Comparison of ENCODE assay signal across 33 cellular contexts in the genomic region with DNA sequence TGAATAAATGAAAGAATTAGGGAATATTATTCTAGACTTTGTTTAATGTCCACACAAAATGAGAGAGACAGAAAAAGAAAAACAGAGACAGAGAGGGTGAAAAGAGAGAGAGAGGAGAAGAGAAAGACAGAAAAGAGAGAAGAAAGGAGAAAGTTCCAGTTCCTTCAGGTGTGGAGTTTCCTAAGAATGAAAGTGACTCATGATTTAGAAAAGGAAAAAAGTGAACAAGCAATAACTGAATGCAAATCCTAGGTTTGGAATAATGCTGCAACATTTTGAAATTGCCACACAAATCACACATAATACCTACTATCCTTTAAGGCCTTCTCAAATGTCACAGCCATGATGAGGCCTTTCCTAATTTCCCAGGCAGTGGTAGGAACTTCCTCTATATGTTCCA. TPM values are rescaled to one million over a fixed set of nuclear protein-coding genes. Genes with fewer than 3 reads are reported as not detected.
"Had no signal": no experiment of that assay in that cellular context is flagged by ENCODE, and none has a peak within 500 bp of the region (broad histone marks: within the 10 kb centered on the region; RNA-seq: fewer than 3 reads in every experiment).

No MANE protein-coding gene starts in this region.

- ATAC-seq: activated CD8-positive, alpha-beta T cell treated with anti-CD3 and anti-CD28 coated beads, Interleukin-2, amount 10 ng/mL, durations not matched to agents 7 days and 5 days; body of pancreas; Panc1; WTC11 had no signal

- H3K4me2 ChIP-seq: KMS-11, SK-N-SH had no signal

- H3K4me3 ChIP-seq: adrenal gland, body of pancreas, MG63, SJCRH30 had no signal

- H3K9me3 Mint-ChIP-seq: activated naive CD8-positive, alpha-beta T cell treated with anti-CD3 and anti-CD28 coated beads, Interleukin-2, amount 10 ng/mL, durations not matched to agents 7 days and 5 days; central memory CD8-positive, alpha-beta T cell; WTC11 had no signal

- DNase-seq: activated CD4-positive, alpha-beta T cell treated with anti-CD3 and anti-CD28 coated beads for 48 hours; activated CD4-positive, alpha-beta T cell treated with anti-CD3 and anti-CD28 coated beads, Interleukin-2, amount 50 U/mL, for 4 hours; activated CD4-positive, CD25-positive, alpha-beta regulatory T cell treated with anti-CD3 and anti-CD28 coated beads, Interleukin-2, amount 50 U/mL, for 72 hours; activated CD8-positive, alpha-beta memory T cell treated with anti-CD3 and anti-CD28 coated beads, Interleukin-2, amount 50 U/mL, for 48 hours; activated CD8-positive, alpha-beta T cell treated with anti-CD3 and anti-CD28 coated beads, Interleukin-2, amount 10 ng/mL, durations not matched to agents 7 days and 5 days; activated naive CD4-positive, alpha-beta T cell treated with anti-CD3 and anti-CD28 coated beads, Interleukin-2, amount 50 U/mL, for 16 hours; activated naive CD8-positive, alpha-beta T cell treated with anti-CD3 and anti-CD28 coated beads, Interleukin-2, amount 10 ng/mL, durations not matched to agents 7 days and 5 days; activated T-cell treated with anti-CD3 and anti-CD28 coated beads, Interleukin-2, amount 50 U/mL, for 1 hour; adrenal gland; anterior cingulate cortex; body of pancreas; MG63; NCI-H1105; NCI-H1436; NCI-H187 treated with DMSO at 0.1 percent for 48 hours; NCI-H2081 treated with DMSO at 0.1 percent for 48 hours; NCI-H2171; NCI-H2227 treated with DMSO at 0.1 percent for 48 hours; NCI-H526 treated with DMSO at 0.1 percent for 48 hours; NCI-H82; Right ventricle myocardium superior; SJCRH30; SK-N-SH; SW 1271; T-helper 9 cell had no signal

- H3K4me1 ChIP-seq: adrenal gland, SJCRH30 had no signal

- H3K36me3 Mint-ChIP-seq: activated naive CD8-positive, alpha-beta T cell treated with anti-CD3 and anti-CD28 coated beads, Interleukin-2, amount 10 ng/mL, durations not matched to agents 7 days and 5 days; WTC11 had no signal

- H3K9ac ChIP-seq: KMS-11, SK-N-SH had no signal

- H3K27ac Mint-ChIP-seq: activated CD8-positive, alpha-beta T cell treated with anti-CD3 and anti-CD28 coated beads, Interleukin-2, amount 10 ng/mL, durations not matched to agents 7 days and 5 days; activated naive CD8-positive, alpha-beta T cell treated with anti-CD3 and anti-CD28 coated beads, Interleukin-2, amount 10 ng/mL, durations not matched to agents 7 days and 5 days; WTC11 had no signal

- H3K4me3 Mint-ChIP-seq: activated CD8-positive, alpha-beta T cell treated with anti-CD3 and anti-CD28 coated beads, Interleukin-2, amount 10 ng/mL, durations not matched to agents 7 days and 5 days; activated naive CD8-positive, alpha-beta T cell treated with anti-CD3 and anti-CD28 coated beads, Interleukin-2, amount 10 ng/mL, durations not matched to agents 7 days and 5 days; central memory CD8-positive, alpha-beta T cell; WTC11 had no signal

- H3K27me3 ChIP-seq: adrenal gland, body of pancreas, SJCRH30 had no signal

- H3K9me3 ChIP-seq: adrenal gland, body of pancreas, MG63, SJCRH30, SK-N-SH had no signal

- H3K36me3 ChIP-seq: adrenal gland, MG63, SJCRH30 had no signal

- H3K27ac ChIP-seq: adrenal gland, KMS-11, RWPE1, SJCRH30 had no signal

- H3K4me1 Mint-ChIP-seq: activated naive CD8-positive, alpha-beta T cell treated with anti-CD3 and anti-CD28 coated beads, Interleukin-2, amount 10 ng/mL, durations not matched to agents 7 days and 5 days; central memory CD8-positive, alpha-beta T cell; WTC11 had no signal

RNA-seq across cellular contexts. Expression of a gene that starts 41.5 kb away (rescaled TPM):
- total RNA-seq: activated CD8-positive, alpha-beta T cell treated with anti-CD3 and anti-CD28 coated beads, Interleukin-2, amount 10 ng/mL, durations not matched to agents 7 days and 5 days; activated naive CD8-positive, alpha-beta T cell treated with anti-CD3 and anti-CD28 coated beads, Interleukin-2, amount 10 ng/mL, durations not matched to agents 7 days and 5 days; body of pancreas; NCI-H460; OCI-LY7; SJCRH30; T-helper 1 cell treated with Interleukin-12 subunit alpha and Interleukin-12 subunit beta and Interleukin-4 antibody, amounts not matched to agents 30 ng/mL and 1 ng/mL, for 36 hours; WTC11 had no signal
- polyA plus RNA-seq: adrenal gland, SK-N-SH had no signal
